Comparison of ENCODE assay signal across 1 cellular context in genomic region chr15:28115871-28116270, GRCh38.
TF ChIP-seq lines count a peak whose summit lies in the region.

No MANE protein-coding gene starts in this region.

TF ChIP-seq in IMR-90, 13 proteins besides CTCF, POLR2A, EP300 and RAD21:
- TF ChIP-seq MAZ (IDR thresholded peaks at IDR 0.05; ENCODE audit: borderline replicate concordance, low read depth, low read length) (no peak), FOS (IDR thresholded peaks at IDR 0.05; ENCODE audit: low read depth, low read length) (no peak), BHLHE40 (IDR thresholded peaks at IDR 0.05; ENCODE audit: low read depth, low read length) (no peak), RCOR1 (IDR thresholded peaks at IDR 0.05; ENCODE audit: insufficient replicate concordance, low read length) (no peak), CEBPB (IDR thresholded peaks at IDR 0.05; ENCODE audit: low read depth, low read length) (no peak), NFE2L2 (IDR thresholded peaks at IDR 0.05; ENCODE audit: low read depth, low read length) (no peak), RFX5 (IDR thresholded peaks at IDR 0.05; ENCODE audit: low read depth, low read length) (no peak), SMC3 (IDR thresholded peaks at IDR 0.05; ENCODE audit: low read depth, low read length) (no peak), CHD1 (IDR thresholded peaks at IDR 0.05; ENCODE audit: low read depth, low read length) (no peak), MAFK (IDR thresholded peaks at IDR 0.05; ENCODE audit: low read depth, low read length) (no peak), MXI1 (IDR thresholded peaks at IDR 0.05; ENCODE audit: borderline replicate concordance, low read depth, low read length) (no peak)
- TF ChIP-seq, protein P1, sequence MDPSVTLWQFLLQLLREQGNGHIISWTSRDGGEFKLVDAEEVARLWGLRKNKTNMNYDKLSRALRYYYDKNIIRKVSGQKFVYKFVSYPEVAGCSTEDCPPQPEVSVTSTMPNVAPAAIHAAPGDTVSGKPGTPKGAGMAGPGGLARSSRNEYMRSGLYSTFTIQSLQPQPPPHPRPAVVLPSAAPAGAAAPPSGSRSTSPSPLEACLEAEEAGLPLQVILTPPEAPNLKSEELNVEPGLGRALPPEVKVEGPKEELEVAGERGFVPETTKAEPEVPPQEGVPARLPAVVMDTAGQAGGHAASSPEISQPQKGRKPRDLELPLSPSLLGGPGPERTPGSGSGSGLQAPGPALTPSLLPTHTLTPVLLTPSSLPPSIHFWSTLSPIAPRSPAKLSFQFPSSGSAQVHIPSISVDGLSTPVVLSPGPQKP (IDR thresholded peaks at IDR 0.05; ENCODE audit: borderline replicate concordance, low read depth, low read length), result no peak
- TF ChIP-seq, protein P2, sequence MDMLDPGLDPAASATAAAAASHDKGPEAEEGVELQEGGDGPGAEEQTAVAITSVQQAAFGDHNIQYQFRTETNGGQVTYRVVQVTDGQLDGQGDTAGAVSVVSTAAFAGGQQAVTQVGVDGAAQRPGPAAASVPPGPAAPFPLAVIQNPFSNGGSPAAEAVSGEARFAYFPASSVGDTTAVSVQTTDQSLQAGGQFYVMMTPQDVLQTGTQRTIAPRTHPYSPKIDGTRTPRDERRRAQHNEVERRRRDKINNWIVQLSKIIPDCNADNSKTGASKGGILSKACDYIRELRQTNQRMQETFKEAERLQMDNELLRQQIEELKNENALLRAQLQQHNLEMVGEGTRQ (IDR thresholded peaks at IDR 0.05; ENCODE audit: low read depth, low read length), result no peak
